2 cellular contexts compared by ENCODE assay signal in genomic region chr12:104438134-104438533, GRCh38.
A peak's percentile ranks its signal among the peaks of the same experiment; 100 is the strongest.
TF ChIP-seq lines count a peak whose summit lies in the region.

No MANE protein-coding gene starts in this region.

TF ChIP-seq in WTC11, 78 proteins besides CTCF, POLR2A, EP300 and RAD21 (continued from another document):
- TF ChIP-seq USF1 (CRISPR knock-in tag; IDR thresholded peaks at IDR 0.05): peak; percentile 48; the same call in 1 of the 2 replicates
- peak; percentile 67 for TF ChIP-seq USF2 (CRISPR knock-in tag; IDR thresholded peaks at IDR 0.05)
- no peak for TF ChIP-seq ESRRA (CRISPR knock-in tag; IDR thresholded peaks at IDR 0.05; ENCODE audit: borderline replicate concordance)
- no peak for TF ChIP-seq TEAD4 (CRISPR knock-in tag; IDR thresholded peaks at IDR 0.05)

TF ChIP-seq in H1, 55 proteins besides CTCF, POLR2A, EP300 and RAD21 (continued from another document):
- TF ChIP-seq CHD7 (IDR thresholded peaks at IDR 0.05; ENCODE audit: insufficient replicate concordance, low read length) (no peak), SIX5 (IDR thresholded peaks at IDR 0.05; ENCODE audit: low read depth, low read length) (0 out of 2 replicates have a peak, but pooled peaks have one; percentile 16), ASH2L (IDR thresholded peaks at IDR 0.05; ENCODE audit: low read length) (no peak), SAP30 (IDR thresholded peaks at IDR 0.05; ENCODE audit: insufficient read depth, insufficient replicate concordance, low read length) (no peak), USF2 (IDR thresholded peaks at IDR 0.05; ENCODE audit: low read length) (peak; percentile 17; the same call in 1 of the 2 replicates), CBX5 (IDR thresholded peaks at IDR 0.05; ENCODE audit: low read depth, low read length) (no peak), YY1 (IDR thresholded peaks at IDR 0.05; ENCODE audit: low read depth, low read length) (no peak)
TF ChIP-seq in H1: peak in this region for 2.
